ENCODE assay signal across 1 cellular context in the genomic region with DNA sequence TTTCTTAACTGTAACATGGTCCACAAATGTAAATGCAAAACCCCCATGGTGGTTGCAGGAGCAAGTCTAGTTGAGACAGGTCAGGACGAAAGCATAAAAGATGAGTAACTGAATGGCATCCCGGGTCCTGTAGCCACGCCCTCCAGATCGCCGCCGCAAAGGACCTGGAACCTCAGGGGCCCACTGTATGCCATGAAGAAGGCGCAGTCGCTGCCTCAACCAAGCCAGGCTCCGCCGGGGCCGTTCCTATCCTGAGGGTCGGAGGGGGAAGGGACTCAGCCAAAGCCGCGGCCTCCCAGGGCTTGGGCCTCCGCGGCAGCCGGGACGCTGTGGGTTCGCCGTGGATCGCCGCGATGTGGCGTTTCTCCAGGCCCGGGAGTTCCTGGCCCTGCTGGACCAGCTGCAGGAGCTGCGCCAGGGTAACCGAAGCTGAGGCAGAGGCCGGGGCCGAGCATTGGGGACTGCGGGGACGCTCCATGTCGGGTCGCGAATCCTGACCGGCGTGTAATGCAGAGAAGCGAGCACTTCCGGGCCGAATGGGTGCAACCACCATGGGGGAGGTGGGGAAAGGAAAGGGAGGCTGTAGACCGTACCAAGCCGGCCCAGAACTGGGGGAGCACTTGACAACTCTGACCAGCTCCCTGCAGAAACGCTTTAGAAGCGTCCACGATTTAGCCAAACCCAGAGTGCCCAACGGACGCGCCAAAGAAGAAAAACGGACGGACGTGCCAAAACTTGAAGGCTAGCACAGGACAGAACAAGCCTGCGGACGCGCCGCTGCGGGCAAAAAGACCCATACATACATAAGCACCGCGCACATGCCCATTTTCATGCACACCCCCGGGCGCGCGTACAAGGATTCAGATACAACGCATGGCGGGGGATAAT.
TF ChIP-seq lines count a peak whose summit lies in the region.

No MANE protein-coding gene starts in this region.

TF ChIP-seq in H1, 55 proteins besides CTCF, POLR2A, EP300 and RAD21 (continued from another document):
- no peak for TF ChIP-seq USF2 (IDR thresholded peaks at IDR 0.05; ENCODE audit: low read length)
